ENCODE assay signal across 25 cellular contexts in genomic region chr18:37264956-37265355, GRCh38.
"Had no signal": no experiment of that assay in that cellular context is flagged by ENCODE, and none has a peak within 500 bp of the region (broad histone marks: within the 10 kb centered on the region; RNA-seq: fewer than 3 reads in every experiment).

No MANE protein-coding gene starts in this region.

- H3K9me3 ChIP-seq: MG63, SJCRH30 had no signal

- H3K27me3 ChIP-seq: MG63, SJCRH30 had no signal

- H3K36me3 ChIP-seq: MG63, SJCRH30 had no signal

- FAIRE-seq: TTC549 had no signal

- H3K4me1 ChIP-seq: SJCRH30 had no signal

- H3K27ac ChIP-seq: SJCRH30, SK-N-MC had no signal

- ATAC-seq: activated naive CD4-positive, alpha-beta T cell treated with anti-CD3 and anti-CD28 coated beads, Interleukin-2, amount 50 U/mL, for 72 hours; activated T-cell treated with anti-CD3 and anti-CD28 coated beads, Interleukin-2, amount 50 U/mL, for 4 hours had no signal

- DNase-seq: activated B cell treated with CpG ODN at 0.5 μM for 24 hours; activated CD4-positive, alpha-beta memory T cell treated with anti-CD3 and anti-CD28 coated beads for 36 hours; activated CD4-positive, alpha-beta T cell treated with anti-CD3 and anti-CD28 coated beads for 4 hours; activated CD4-positive, alpha-beta T cell treated with anti-CD3 and anti-CD28 coated beads, Interleukin-2, amount 50 U/mL, for 1 hour; activated CD4-positive, CD25-positive, alpha-beta regulatory T cell treated with anti-CD3 and anti-CD28 coated beads, Interleukin-2, amount 50 U/mL, for 72 hours; activated CD8-positive, alpha-beta memory T cell treated with anti-CD3 and anti-CD28 coated beads, Interleukin-2, amount 50 U/mL, for 4 hours; activated gamma-delta T cell treated with Interleukin-2 at 50 U/mL for 16 hours; activated naive CD4-positive, alpha-beta T cell treated with anti-CD3 and anti-CD28 coated beads for 36 hours; activated T-cell treated with anti-CD3 and anti-CD28 coated beads for 4 hours; activated T-cell treated with anti-CD3 and anti-CD28 coated beads, Interleukin-2, amount 50 U/mL, for 4 hours; anterior cingulate cortex; central memory CD4-positive, alpha-beta T cell; Kasumi-1; KG1; MG63; NCI-H1436 treated with DMSO at 0.1 percent for 48 hours; NCI-H1694 treated with DMSO at 0.1 percent for 48 hours; NCI-H2029; NCI-H524 treated with DMSO at 0.1 percent for 48 hours; OCI-M1; SHP77; SJCRH30 had no signal

- H3K4me3 ChIP-seq: MG63, SJCRH30, SK-N-MC had no signal
